17 cellular contexts compared by ENCODE assay signal in the genomic region with DNA sequence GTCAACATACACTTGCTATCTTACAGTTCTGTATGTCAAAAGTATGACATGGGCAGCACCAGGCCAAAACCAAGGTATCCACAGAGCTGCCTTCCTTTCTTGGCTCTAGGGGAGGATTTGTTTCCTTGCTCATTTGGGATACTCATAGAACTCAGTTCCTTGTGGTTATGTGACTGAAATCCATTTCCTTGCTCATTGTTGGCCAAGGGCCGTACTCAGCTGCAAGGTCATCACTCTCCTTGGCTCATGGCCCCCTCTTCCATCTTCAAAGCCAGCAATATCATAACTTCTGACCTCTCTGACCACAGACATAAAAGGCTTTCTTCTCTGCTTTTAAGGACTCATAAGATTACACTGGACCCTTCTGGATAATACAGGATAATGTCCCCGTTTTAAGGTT.
"Had no signal": no experiment of that assay in that cellular context is flagged by ENCODE, and none has a peak within 500 bp of the region (broad histone marks: within the 10 kb centered on the region; RNA-seq: fewer than 3 reads in every experiment).

No MANE protein-coding gene starts in this region.

- DNase-seq: activated gamma-delta T cell treated with Interleukin-2 at 50 U/mL for 16 hours; activated T-cell treated with anti-CD3 and anti-CD28 coated beads, Interleukin-2, amount 50 U/mL, for 1 hour; aorta; colonic mucosa; hypothalamus; ovary; stimulated activated CD4-positive, alpha-beta T cell treated with anti-CD3 and anti-CD28 coated beads, Interleukin-1b, Interleukin-23, amount 100 ng/mL, for 48 hours; T-cell; transverse colon had no signal

- H3K4me3 Mint-ChIP-seq: activated naive CD4-positive, alpha-beta T cell treated with anti-CD3 and anti-CD28 coated beads, Interleukin-2, amount 50 U/mL, for 24 hours; central memory CD8-positive, alpha-beta T cell; memory B cell; natural killer cell treated with Interleukin-12 subunit alpha and Interleukin-12 subunit beta and Interleukin-15 and Interleukin-18, amount 100 ng/mL, for 72 hours; stimulated activated effector memory CD8-positive, alpha-beta T cell treated with anti-CD3 and anti-CD28 coated beads, Interleukin-12 subunit alpha, Interleukin-12 subunit beta, amount 100 ng/mL, for 72 hours; T-cell; WTC11 had no signal

- H3K36me3 Mint-ChIP-seq: memory B cell; natural killer cell treated with Interleukin-12 subunit alpha and Interleukin-12 subunit beta and Interleukin-15 and Interleukin-18, amount 100 ng/mL, for 72 hours had no signal

- H3K4me3 ChIP-seq: colonic mucosa, ovary, prostate gland, right atrium auricular region, transverse colon had no signal

- ATAC-seq: natural killer cell treated with Interleukin-12 subunit alpha and Interleukin-12 subunit beta and Interleukin-15 and Interleukin-18, amount 100 ng/mL, for 72 hours; stimulated activated effector memory CD8-positive, alpha-beta T cell treated with anti-CD3 and anti-CD28 coated beads, Interleukin-12 subunit alpha, Interleukin-12 subunit beta, amount 100 ng/mL, for 72 hours; T-cell; WTC11 had no signal

- H3K9me3 ChIP-seq: colonic mucosa, ovary, prostate gland, right atrium auricular region, transverse colon had no signal

- H3K9me3 Mint-ChIP-seq: activated naive CD4-positive, alpha-beta T cell treated with anti-CD3 and anti-CD28 coated beads, Interleukin-2, amount 50 U/mL, for 24 hours; central memory CD8-positive, alpha-beta T cell; memory B cell; natural killer cell treated with Interleukin-12 subunit alpha and Interleukin-12 subunit beta and Interleukin-15 and Interleukin-18, amount 100 ng/mL, for 72 hours; stimulated activated effector memory CD8-positive, alpha-beta T cell treated with anti-CD3 and anti-CD28 coated beads, Interleukin-12 subunit alpha, Interleukin-12 subunit beta, amount 100 ng/mL, for 72 hours; T-cell; WTC11 had no signal

- H3K27ac Mint-ChIP-seq: activated naive CD4-positive, alpha-beta T cell treated with anti-CD3 and anti-CD28 coated beads, Interleukin-2, amount 50 U/mL, for 24 hours; memory B cell; natural killer cell treated with Interleukin-12 subunit alpha and Interleukin-12 subunit beta and Interleukin-15 and Interleukin-18, amount 100 ng/mL, for 72 hours; stimulated activated effector memory CD8-positive, alpha-beta T cell treated with anti-CD3 and anti-CD28 coated beads, Interleukin-12 subunit alpha, Interleukin-12 subunit beta, amount 100 ng/mL, for 72 hours; T-cell; WTC11 had no signal

- H3K4me1 Mint-ChIP-seq: activated naive CD4-positive, alpha-beta T cell treated with anti-CD3 and anti-CD28 coated beads, Interleukin-2, amount 50 U/mL, for 24 hours; central memory CD8-positive, alpha-beta T cell; memory B cell; stimulated activated effector memory CD8-positive, alpha-beta T cell treated with anti-CD3 and anti-CD28 coated beads, Interleukin-12 subunit alpha, Interleukin-12 subunit beta, amount 100 ng/mL, for 72 hours; T-cell; WTC11 had no signal

- H3K27me3 Mint-ChIP-seq: activated naive CD4-positive, alpha-beta T cell treated with anti-CD3 and anti-CD28 coated beads, Interleukin-2, amount 50 U/mL, for 24 hours; central memory CD8-positive, alpha-beta T cell; memory B cell; natural killer cell treated with Interleukin-12 subunit alpha and Interleukin-12 subunit beta and Interleukin-15 and Interleukin-18, amount 100 ng/mL, for 72 hours; T-cell had no signal

- H3K36me3 ChIP-seq: colonic mucosa, ovary, prostate gland, transverse colon had no signal

- H3K4me1 ChIP-seq: colonic mucosa, prostate gland, transverse colon had no signal

- H3K27ac ChIP-seq: colonic mucosa, ovary, prostate gland, right atrium auricular region, transverse colon had no signal

- H3K27me3 ChIP-seq: colonic mucosa, ovary, right atrium auricular region, transverse colon had no signal
